ENCODE assay signal across 18 cellular contexts in genomic region chr9:127293314-127293713, GRCh38.
"Had no signal": no experiment of that assay in that cellular context is flagged by ENCODE, and none has a peak within 500 bp of the region (broad histone marks: within the 10 kb centered on the region; RNA-seq: fewer than 3 reads in every experiment).

No MANE protein-coding gene starts in this region.

- H3K27me3 Mint-ChIP-seq: type B pancreatic cell had no signal

- H3K27ac ChIP-seq: neural progenitor cell had no signal

- ATAC-seq: activated T-helper 17 cell treated with anti-CD3 and anti-CD28 coated beads, Interleukin-2, amount 50 U/mL, for 72 hours; body of pancreas; right cardiac atrium; stimulated activated naive B cell treated with anti-CD40 and anti-IgM and Interleukin-4, amounts not matched to agents 10 μg/mL and 1 μg/mL and 100 μg/mL, for 72 hours had no signal

- H3K27ac Mint-ChIP-seq: activated CD4-positive, alpha-beta T cell treated with anti-CD3 and anti-CD28 coated beads, Interleukin-2, amount 10 ng/mL, durations not matched to agents 7 days and 5 days; activated T-helper 17 cell treated with anti-CD3 and anti-CD28 coated beads, Interleukin-2, amount 50 U/mL, for 72 hours; neural progenitor cell; stimulated activated naive B cell treated with anti-CD40 and anti-IgM and Interleukin-4, amounts not matched to agents 10 μg/mL and 1 μg/mL and 100 μg/mL, for 72 hours; type B pancreatic cell had no signal

- H3K4me3 ChIP-seq: body of pancreas, neural progenitor cell had no signal

- H3K9me3 ChIP-seq: body of pancreas, SK-N-SH had no signal

- H3K4me3 Mint-ChIP-seq: activated CD4-positive, alpha-beta T cell treated with anti-CD3 and anti-CD28 coated beads, Interleukin-2, amount 10 ng/mL, durations not matched to agents 7 days and 5 days; activated T-helper 17 cell treated with anti-CD3 and anti-CD28 coated beads, Interleukin-2, amount 50 U/mL, for 72 hours; neural progenitor cell; stimulated activated naive B cell treated with anti-CD40 and anti-IgM and Interleukin-4, amounts not matched to agents 10 μg/mL and 1 μg/mL and 100 μg/mL, for 72 hours; type B pancreatic cell had no signal

- H3K27me3 ChIP-seq: body of pancreas, neural progenitor cell had no signal

- H3K9me3 Mint-ChIP-seq: activated CD4-positive, alpha-beta T cell treated with anti-CD3 and anti-CD28 coated beads, Interleukin-2, amount 10 ng/mL, durations not matched to agents 7 days and 5 days; activated T-helper 17 cell treated with anti-CD3 and anti-CD28 coated beads, Interleukin-2, amount 50 U/mL, for 72 hours; neural progenitor cell; stimulated activated naive B cell treated with anti-CD40 and anti-IgM and Interleukin-4, amounts not matched to agents 10 μg/mL and 1 μg/mL and 100 μg/mL, for 72 hours; type B pancreatic cell had no signal

- DNase-seq: activated CD4-positive, CD25-positive, alpha-beta regulatory T cell; activated CD8-positive, alpha-beta memory T cell treated with anti-CD3 and anti-CD28 coated beads for 24 hours; activated naive CD4-positive, alpha-beta T cell treated with anti-CD3 and anti-CD28 coated beads, Interleukin-2, amount 50 U/mL, for 16 hours; body of pancreas; dermis blood vessel endothelial cell; erythroblast; islet precursor cell; posterior cingulate gyrus; right cardiac atrium; SK-N-SH; stimulated activated CD4-positive, alpha-beta T cell treated with anti-CD3 and anti-CD28 coated beads, Interleukin-2, amount 100 ng/mL, for 24 hours; stimulated activated naive B cell treated with anti-CD40 and anti-IgM and Interleukin-4, amounts not matched to agents 10 μg/mL and 1 μg/mL and 100 μg/mL, for 72 hours; substantia nigra; T-helper 1 cell had no signal

- H3K36me3 ChIP-seq: neural progenitor cell had no signal

- H3K4me1 Mint-ChIP-seq: activated T-helper 17 cell treated with anti-CD3 and anti-CD28 coated beads, Interleukin-2, amount 50 U/mL, for 72 hours; neural progenitor cell; stimulated activated naive B cell treated with anti-CD40 and anti-IgM and Interleukin-4, amounts not matched to agents 10 μg/mL and 1 μg/mL and 100 μg/mL, for 72 hours had no signal
